Comparison of ENCODE assay signal across 1 cellular context in genomic region chr4:26992657-26993361, GRCh38.
TF ChIP-seq lines count a peak whose summit lies in the region.

No MANE protein-coding gene starts in this region.

TF ChIP-seq in GM12878, 131 proteins besides CTCF, POLR2A, EP300 and RAD21 (continued from another document and continues in another):
- TF ChIP-seq BMI1 (IDR thresholded peaks at IDR 0.05; ENCODE audit: borderline replicate concordance) (peak; percentile 95), SKIL (IDR thresholded peaks at IDR 0.05; ENCODE audit: low read depth, poor library complexity, severe bottlenecking) (peak; percentile 56), FOXM1 (IDR thresholded peaks at IDR 0.05; ENCODE audit: low read depth, low read length) (peak; percentile 68), CREM (IDR thresholded peaks at IDR 0.05; ENCODE audit: low read depth) (peak; percentile 38; the same call in 1 of the 2 replicates), NR2C2 (IDR thresholded peaks at IDR 0.05; ENCODE audit: borderline replicate concordance, control insufficient read depth, insufficient read length, low read depth) (no peak), DPF2 (IDR thresholded peaks at IDR 0.05) (peak; percentile 97), MEF2A (IDR thresholded peaks at IDR 0.05; ENCODE audit: insufficient read depth, low read depth, low read length) (peak; percentile 72), SP1 (IDR thresholded peaks at IDR 0.05; ENCODE audit: low read depth, low read length) (peak; percentile 5), MAX (IDR thresholded peaks at IDR 0.05; ENCODE audit: low read depth, low read length) (no peak), POLR2AphosphoS2 (IDR thresholded peaks at IDR 0.05; ENCODE audit: low read depth, low read length) (no peak), ZBTB40 (IDR thresholded peaks at IDR 0.05; ENCODE audit: borderline replicate concordance) (peak; percentile 59; the same call in 1 of the 2 replicates), EGR1 (IDR thresholded peaks at IDR 0.05; ENCODE audit: borderline replicate concordance in 1 of 2, low read depth in 2 of 2, low read length in 2 of 2) (peak in 1 of 2 experiments; percentile 91; a peak in 2 of 3 replicates), NFIC (IDR thresholded peaks at IDR 0.05; ENCODE audit: low read depth, low read length) (peak; percentile 93), NBN (IDR thresholded peaks at IDR 0.05) (peak; percentile 88), RAD51 (IDR thresholded peaks at IDR 0.05) (0 out of 2 replicates have a peak, but pooled peaks have one; percentile 17), POU2F2 (IDR thresholded peaks at IDR 0.05; ENCODE audit: borderline replicate concordance, low read depth, low read length) (peak; percentile 8; the same call in 1 of the 3 replicates), BRCA1 (IDR thresholded peaks at IDR 0.05; ENCODE audit: low read depth, low read length) (no peak), CBFB (IDR thresholded peaks at IDR 0.05; ENCODE audit: low read depth) (peak; percentile 17; the same call in 1 of the 2 replicates), IRF4 (IDR thresholded peaks at IDR 0.05; ENCODE audit: low read depth, low read length) (peak; percentile 76), CREB1 (IDR thresholded peaks at IDR 0.05; ENCODE audit: low read depth) (0 out of 2 replicates have a peak, but pooled peaks have one; percentile 2), SPI1 (IDR thresholded peaks at IDR 0.05; ENCODE audit: borderline replicate concordance, insufficient read depth, low read depth, low read length) (peak; percentile 100), PAX8 (IDR thresholded peaks at IDR 0.05) (no peak)
- TF ChIP-seq, protein P1, sequence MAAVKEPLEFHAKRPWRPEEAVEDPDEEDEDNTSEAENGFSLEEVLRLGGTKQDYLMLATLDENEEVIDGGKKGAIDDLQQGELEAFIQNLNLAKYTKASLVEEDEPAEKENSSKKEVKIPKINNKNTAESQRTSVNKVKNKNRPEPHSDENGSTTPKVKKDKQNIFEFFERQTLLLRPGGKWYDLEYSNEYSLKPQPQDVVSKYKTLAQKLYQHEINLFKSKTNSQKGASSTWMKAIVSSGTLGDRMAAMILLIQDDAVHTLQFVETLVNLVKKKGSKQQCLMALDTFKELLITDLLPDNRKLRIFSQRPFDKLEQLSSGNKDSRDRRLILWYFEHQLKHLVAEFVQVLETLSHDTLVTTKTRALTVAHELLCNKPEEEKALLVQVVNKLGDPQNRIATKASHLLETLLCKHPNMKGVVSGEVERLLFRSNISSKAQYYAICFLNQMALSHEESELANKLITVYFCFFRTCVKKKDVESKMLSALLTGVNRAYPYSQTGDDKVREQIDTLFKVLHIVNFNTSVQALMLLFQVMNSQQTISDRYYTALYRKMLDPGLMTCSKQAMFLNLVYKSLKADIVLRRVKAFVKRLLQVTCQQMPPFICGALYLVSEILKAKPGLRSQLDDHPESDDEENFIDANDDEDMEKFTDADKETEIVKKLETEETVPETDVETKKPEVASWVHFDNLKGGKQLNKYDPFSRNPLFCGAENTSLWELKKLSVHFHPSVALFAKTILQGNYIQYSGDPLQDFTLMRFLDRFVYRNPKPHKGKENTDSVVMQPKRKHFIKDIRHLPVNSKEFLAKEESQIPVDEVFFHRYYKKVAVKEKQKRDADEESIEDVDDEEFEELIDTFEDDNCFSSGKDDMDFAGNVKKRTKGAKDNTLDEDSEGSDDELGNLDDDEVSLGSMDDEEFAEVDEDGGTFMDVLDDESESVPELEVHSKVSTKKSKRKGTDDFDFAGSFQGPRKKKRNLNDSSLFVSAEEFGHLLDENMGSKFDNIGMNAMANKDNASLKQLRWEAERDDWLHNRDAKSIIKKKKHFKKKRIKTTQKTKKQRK (IDR thresholded peaks at IDR 0.05; ENCODE audit: low read depth, low read length): no peak
- TF ChIP-seq, protein P2, sequence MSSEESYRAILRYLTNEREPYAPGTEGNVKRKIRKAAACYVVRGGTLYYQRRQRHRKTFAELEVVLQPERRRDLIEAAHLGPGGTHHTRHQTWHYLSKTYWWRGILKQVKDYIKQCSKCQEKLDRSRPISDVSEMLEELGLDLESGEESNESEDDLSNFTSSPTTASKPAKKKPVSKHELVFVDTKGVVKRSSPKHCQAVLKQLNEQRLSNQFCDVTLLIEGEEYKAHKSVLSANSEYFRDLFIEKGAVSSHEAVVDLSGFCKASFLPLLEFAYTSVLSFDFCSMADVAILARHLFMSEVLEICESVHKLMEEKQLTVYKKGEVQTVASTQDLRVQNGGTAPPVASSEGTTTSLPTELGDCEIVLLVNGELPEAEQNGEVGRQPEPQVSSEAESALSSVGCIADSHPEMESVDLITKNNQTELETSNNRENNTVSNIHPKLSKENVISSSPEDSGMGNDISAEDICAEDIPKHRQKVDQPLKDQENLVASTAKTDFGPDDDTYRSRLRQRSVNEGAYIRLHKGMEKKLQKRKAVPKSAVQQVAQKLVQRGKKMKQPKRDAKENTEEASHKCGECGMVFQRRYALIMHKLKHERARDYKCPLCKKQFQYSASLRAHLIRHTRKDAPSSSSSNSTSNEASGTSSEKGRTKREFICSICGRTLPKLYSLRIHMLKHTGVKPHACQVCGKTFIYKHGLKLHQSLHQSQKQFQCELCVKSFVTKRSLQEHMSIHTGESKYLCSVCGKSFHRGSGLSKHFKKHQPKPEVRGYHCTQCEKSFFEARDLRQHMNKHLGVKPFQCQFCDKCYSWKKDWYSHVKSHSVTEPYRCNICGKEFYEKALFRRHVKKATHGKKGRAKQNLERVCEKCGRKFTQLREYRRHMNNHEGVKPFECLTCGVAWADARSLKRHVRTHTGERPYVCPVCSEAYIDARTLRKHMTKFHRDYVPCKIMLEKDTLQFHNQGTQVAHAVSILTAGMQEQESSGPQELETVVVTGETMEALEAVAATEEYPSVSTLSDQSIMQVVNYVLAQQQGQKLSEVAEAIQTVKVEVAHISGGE (CRISPR knock-in tag; IDR thresholded peaks at IDR 0.05): no peak
- TF ChIP-seq, protein P3, sequence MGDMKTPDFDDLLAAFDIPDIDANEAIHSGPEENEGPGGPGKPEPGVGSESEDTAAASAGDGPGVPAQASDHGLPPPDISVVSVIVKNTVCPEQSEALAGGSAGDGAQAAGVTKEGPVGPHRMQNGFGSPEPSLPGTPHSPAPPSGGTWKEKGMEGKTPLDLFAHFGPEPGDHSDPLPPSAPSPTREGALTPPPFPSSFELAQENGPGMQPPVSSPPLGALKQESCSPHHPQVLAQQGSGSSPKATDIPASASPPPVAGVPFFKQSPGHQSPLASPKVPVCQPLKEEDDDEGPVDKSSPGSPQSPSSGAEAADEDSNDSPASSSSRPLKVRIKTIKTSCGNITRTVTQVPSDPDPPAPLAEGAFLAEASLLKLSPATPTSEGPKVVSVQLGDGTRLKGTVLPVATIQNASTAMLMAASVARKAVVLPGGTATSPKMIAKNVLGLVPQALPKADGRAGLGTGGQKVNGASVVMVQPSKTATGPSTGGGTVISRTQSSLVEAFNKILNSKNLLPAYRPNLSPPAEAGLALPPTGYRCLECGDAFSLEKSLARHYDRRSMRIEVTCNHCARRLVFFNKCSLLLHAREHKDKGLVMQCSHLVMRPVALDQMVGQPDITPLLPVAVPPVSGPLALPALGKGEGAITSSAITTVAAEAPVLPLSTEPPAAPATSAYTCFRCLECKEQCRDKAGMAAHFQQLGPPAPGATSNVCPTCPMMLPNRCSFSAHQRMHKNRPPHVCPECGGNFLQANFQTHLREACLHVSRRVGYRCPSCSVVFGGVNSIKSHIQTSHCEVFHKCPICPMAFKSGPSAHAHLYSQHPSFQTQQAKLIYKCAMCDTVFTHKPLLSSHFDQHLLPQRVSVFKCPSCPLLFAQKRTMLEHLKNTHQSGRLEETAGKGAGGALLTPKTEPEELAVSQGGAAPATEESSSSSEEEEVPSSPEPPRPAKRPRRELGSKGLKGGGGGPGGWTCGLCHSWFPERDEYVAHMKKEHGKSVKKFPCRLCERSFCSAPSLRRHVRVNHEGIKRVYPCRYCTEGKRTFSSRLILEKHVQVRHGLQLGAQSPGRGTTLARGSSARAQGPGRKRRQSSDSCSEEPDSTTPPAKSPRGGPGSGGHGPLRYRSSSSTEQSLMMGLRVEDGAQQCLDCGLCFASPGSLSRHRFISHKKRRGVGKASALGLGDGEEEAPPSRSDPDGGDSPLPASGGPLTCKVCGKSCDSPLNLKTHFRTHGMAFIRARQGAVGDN (IDR thresholded peaks at IDR 0.05): no peak
- TF ChIP-seq, protein P4, sequence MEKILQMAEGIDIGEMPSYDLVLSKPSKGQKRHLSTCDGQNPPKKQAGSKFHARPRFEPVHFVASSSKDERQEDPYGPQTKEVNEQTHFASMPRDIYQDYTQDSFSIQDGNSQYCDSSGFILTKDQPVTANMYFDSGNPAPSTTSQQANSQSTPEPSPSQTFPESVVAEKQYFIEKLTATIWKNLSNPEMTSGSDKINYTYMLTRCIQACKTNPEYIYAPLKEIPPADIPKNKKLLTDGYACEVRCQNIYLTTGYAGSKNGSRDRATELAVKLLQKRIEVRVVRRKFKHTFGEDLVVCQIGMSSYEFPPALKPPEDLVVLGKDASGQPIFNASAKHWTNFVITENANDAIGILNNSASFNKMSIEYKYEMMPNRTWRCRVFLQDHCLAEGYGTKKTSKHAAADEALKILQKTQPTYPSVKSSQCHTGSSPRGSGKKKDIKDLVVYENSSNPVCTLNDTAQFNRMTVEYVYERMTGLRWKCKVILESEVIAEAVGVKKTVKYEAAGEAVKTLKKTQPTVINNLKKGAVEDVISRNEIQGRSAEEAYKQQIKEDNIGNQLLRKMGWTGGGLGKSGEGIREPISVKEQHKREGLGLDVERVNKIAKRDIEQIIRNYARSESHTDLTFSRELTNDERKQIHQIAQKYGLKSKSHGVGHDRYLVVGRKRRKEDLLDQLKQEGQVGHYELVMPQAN (conservative IDR thresholded peaks at IDR 0.05): peak; percentile 66
- TF ChIP-seq, protein P5, sequence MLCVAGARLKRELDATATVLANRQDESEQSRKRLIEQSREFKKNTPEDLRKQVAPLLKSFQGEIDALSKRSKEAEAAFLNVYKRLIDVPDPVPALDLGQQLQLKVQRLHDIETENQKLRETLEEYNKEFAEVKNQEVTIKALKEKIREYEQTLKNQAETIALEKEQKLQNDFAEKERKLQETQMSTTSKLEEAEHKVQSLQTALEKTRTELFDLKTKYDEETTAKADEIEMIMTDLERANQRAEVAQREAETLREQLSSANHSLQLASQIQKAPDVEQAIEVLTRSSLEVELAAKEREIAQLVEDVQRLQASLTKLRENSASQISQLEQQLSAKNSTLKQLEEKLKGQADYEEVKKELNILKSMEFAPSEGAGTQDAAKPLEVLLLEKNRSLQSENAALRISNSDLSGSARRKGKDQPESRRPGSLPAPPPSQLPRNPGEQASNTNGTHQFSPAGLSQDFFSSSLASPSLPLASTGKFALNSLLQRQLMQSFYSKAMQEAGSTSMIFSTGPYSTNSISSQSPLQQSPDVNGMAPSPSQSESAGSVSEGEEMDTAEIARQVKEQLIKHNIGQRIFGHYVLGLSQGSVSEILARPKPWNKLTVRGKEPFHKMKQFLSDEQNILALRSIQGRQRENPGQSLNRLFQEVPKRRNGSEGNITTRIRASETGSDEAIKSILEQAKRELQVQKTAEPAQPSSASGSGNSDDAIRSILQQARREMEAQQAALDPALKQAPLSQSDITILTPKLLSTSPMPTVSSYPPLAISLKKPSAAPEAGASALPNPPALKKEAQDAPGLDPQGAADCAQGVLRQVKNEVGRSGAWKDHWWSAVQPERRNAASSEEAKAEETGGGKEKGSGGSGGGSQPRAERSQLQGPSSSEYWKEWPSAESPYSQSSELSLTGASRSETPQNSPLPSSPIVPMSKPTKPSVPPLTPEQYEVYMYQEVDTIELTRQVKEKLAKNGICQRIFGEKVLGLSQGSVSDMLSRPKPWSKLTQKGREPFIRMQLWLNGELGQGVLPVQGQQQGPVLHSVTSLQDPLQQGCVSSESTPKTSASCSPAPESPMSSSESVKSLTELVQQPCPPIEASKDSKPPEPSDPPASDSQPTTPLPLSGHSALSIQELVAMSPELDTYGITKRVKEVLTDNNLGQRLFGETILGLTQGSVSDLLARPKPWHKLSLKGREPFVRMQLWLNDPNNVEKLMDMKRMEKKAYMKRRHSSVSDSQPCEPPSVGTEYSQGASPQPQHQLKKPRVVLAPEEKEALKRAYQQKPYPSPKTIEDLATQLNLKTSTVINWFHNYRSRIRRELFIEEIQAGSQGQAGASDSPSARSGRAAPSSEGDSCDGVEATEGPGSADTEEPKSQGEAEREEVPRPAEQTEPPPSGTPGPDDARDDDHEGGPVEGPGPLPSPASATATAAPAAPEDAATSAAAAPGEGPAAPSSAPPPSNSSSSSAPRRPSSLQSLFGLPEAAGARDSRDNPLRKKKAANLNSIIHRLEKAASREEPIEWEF (IDR thresholded peaks at IDR 0.05; ENCODE audit: insufficient replicate concordance, low read depth, low read length): peak; percentile 25
